ENCODE assay signal across 1 cellular context in the genomic region with DNA sequence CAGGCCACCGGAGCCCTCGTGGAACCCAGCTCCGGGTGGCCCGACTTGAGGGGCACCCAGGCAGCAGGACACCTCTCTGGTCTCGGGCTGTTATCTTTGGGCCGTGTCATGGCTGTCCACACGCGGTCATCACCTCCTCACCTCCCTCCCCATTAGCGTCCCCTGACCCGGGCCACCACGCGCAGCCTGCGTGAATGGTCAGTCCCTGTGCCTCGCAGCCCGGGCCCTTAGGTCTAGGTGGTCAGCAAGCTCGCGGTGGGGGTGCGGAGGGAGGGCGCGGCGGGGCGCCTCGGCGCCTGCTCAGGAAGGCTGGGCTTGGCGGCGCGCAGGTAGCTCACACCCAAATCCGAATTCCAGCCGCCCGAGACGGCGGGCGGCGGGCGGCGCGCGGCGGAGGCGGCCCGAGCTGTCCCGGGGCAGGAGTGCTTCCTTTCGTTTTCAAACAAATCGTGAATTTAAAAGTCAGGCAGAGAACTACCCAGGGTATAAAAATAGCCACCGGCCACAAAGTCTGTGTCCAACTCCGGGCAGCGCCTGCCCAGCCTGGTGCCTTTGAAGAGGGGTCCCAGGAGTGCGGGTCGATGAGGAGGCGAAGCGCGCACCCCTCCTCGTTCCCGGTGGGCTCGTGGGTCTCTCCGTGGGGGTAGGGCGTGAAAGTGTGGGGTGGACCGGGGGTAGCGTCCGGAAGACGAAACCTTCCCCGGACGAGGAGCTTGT.
TF ChIP-seq lines count a peak whose summit lies in the region.

No MANE protein-coding gene starts in this region.

TF ChIP-seq in HepG2, 621 proteins besides CTCF, POLR2A, EP300 and RAD21 (continued from another document):
- TF ChIP-seq ZSCAN29 (CRISPR knock-in tag; conservative IDR thresholded peaks at IDR 0.05) (0 out of 2 replicates have a peak, but pooled peaks have one; percentile 40), CHD2 (IDR thresholded peaks at IDR 0.05; ENCODE audit: low read depth, low read length) (no peak), GABPB1 (CRISPR knock-in tag; IDR thresholded peaks at IDR 0.05) (peak; percentile 53; the same call in 1 of the 2 replicates), SAFB2 (CRISPR knock-in tag; IDR thresholded peaks at IDR 0.05; ENCODE audit: borderline replicate concordance, low read depth) (peak; percentile 37; the same call in 1 of the 2 replicates), ZFX (CRISPR knock-in tag; IDR thresholded peaks at IDR 0.05; ENCODE audit: low read depth) (peak; percentile 57), ZBTB7B (CRISPR knock-in tag; IDR thresholded peaks at IDR 0.05) (0 out of 2 replicates have a peak, but pooled peaks have one; percentile 20), ZNF230 (CRISPR knock-in tag; IDR thresholded peaks at IDR 0.05) (0 out of 2 replicates have a peak, but pooled peaks have one; percentile 51), MED8 (CRISPR knock-in tag; IDR thresholded peaks at IDR 0.05; ENCODE audit: insufficient replicate concordance) (no peak), ZNF329 (CRISPR knock-in tag; IDR thresholded peaks at IDR 0.05; ENCODE audit: low read depth) (0 out of 2 replicates have a peak, but pooled peaks have one; percentile 48), ATF7-NPFF (CRISPR knock-in tag; IDR thresholded peaks at IDR 0.05; ENCODE audit: low read depth) (peak; percentile 51; the same call in 1 of the 2 replicates), ATF7 (IDR thresholded peaks at IDR 0.05) (no peak), ATF7 (CRISPR knock-in tag; IDR thresholded peaks at IDR 0.05) (0 out of 2 replicates have a peak, but pooled peaks have one; percentile 20)
- TF ChIP-seq, protein P1, sequence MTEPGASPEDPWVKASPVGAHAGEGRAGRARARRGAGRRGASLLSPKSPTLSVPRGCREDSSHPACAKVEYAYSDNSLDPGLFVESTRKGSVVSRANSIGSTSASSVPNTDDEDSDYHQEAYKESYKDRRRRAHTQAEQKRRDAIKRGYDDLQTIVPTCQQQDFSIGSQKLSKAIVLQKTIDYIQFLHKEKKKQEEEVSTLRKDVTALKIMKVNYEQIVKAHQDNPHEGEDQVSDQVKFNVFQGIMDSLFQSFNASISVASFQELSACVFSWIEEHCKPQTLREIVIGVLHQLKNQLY (CRISPR knock-in tag; IDR thresholded peaks at IDR 0.05): peak; percentile 43; the same call in 1 of the 2 replicates
